ENCODE assay signal across 24 cellular contexts in the genomic region with DNA sequence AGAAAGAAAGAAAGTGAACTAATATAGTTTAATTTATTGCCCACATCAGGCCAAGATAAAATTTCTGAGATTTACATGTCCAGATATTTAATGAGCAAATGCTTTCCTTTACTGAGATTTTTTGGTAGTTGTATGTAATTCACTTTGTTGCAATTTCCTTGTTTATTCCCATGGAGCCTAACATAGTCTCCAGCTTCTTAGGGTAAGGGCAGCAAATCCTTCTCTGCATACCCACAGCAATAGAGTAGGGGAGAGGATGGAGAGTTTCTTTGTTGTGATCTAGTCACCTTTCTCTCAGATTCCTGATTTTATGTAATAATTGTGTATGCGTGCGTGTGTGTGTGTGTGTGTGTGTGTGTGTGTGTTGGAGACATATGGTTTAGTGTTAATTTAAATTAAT. TPM values are rescaled to one million over a fixed set of nuclear protein-coding genes. Genes with fewer than 3 reads are reported as not detected.
"Had no signal": no experiment of that assay in that cellular context is flagged by ENCODE, and none has a peak within 500 bp of the region (broad histone marks: within the 10 kb centered on the region; RNA-seq: fewer than 3 reads in every experiment).

No MANE protein-coding gene starts in this region.

- H3K4me3 ChIP-seq: cardiac muscle cell, heart right ventricle, ovary, prostate gland, upper lobe of right lung had no signal

- ATAC-seq: activated CD4-positive, alpha-beta T cell treated with anti-CD3 and anti-CD28 coated beads for 36 hours; heart right ventricle; left ventricle myocardium superior; stimulated activated naive CD8-positive, alpha-beta T cell treated with anti-CD3 and anti-CD28 coated beads, Interleukin-15, Interleukin-2, amounts not matched to agents 100 U/mL and 50 U/mL, for 24 hours; upper lobe of right lung had no signal

- H3K9me3 Mint-ChIP-seq: activated B cell treated with CpG ODN at 0.5 μM for 24 hours; activated naive CD4-positive, alpha-beta T cell treated with anti-CD3 and anti-CD28 coated beads for 36 hours; activated naive CD8-positive, alpha-beta T cell treated with anti-CD3 and anti-CD28 coated beads, Interleukin-2, amount 10 ng/mL, durations not matched to agents 7 days and 5 days; activated T-cell treated with anti-CD3 and anti-CD28 coated beads, Interleukin-2, amount 50 U/mL, for 24 hours; activated T-helper 2 cell treated with anti-CD3 and anti-CD28 coated beads, Interferon-gamma antibody, Interleukin-2, Interleukin-4, amounts not matched to agents 10 μg/mL and 5 μg/mL and 100 μg/mL, durations not matched to agents 14 hours and 24 hours and 36 hours; T-helper 1 cell treated with Interleukin-12 subunit alpha and Interleukin-12 subunit beta and Interleukin-4 antibody, amounts not matched to agents 30 μg/mL and 1 μg/mL, for 36 hours had no signal

- H3K4me1 ChIP-seq: prostate gland had no signal

- H3K27me3 ChIP-seq: cardiac muscle cell, heart right ventricle, ovary, upper lobe of right lung had no signal

- H3K36me3 Mint-ChIP-seq: activated naive CD8-positive, alpha-beta T cell treated with anti-CD3 and anti-CD28 coated beads, Interleukin-2, amount 10 ng/mL, durations not matched to agents 7 days and 5 days had no signal

- H3K27me3 Mint-ChIP-seq: activated B cell treated with CpG ODN at 0.5 μM for 24 hours; activated CD4-positive, alpha-beta T cell treated with anti-CD3 and anti-CD28 coated beads for 36 hours; activated naive CD8-positive, alpha-beta T cell treated with anti-CD3 and anti-CD28 coated beads, Interleukin-2, amount 10 ng/mL, durations not matched to agents 7 days and 5 days; activated T-cell treated with anti-CD3 and anti-CD28 coated beads, Interleukin-2, amount 50 U/mL, for 24 hours had no signal

- H3K4me1 Mint-ChIP-seq: activated B cell treated with CpG ODN at 0.5 μM for 24 hours; activated CD4-positive, alpha-beta T cell treated with anti-CD3 and anti-CD28 coated beads for 36 hours; activated naive CD8-positive, alpha-beta T cell treated with anti-CD3 and anti-CD28 coated beads, Interleukin-2, amount 10 ng/mL, durations not matched to agents 7 days and 5 days had no signal

- H3K27ac ChIP-seq: cardiac muscle cell, heart right ventricle, prostate gland, upper lobe of right lung had no signal

- H3K4me3 Mint-ChIP-seq: activated B cell treated with CpG ODN at 0.5 μM for 24 hours; activated CD4-positive, alpha-beta T cell treated with anti-CD3 and anti-CD28 coated beads for 36 hours; activated naive CD4-positive, alpha-beta T cell treated with anti-CD3 and anti-CD28 coated beads for 36 hours; activated naive CD8-positive, alpha-beta T cell treated with anti-CD3 and anti-CD28 coated beads, Interleukin-2, amount 10 ng/mL, durations not matched to agents 7 days and 5 days; activated T-cell treated with anti-CD3 and anti-CD28 coated beads, Interleukin-2, amount 50 U/mL, for 24 hours; neural crest cell; T-helper 1 cell treated with Interleukin-12 subunit alpha and Interleukin-12 subunit beta and Interleukin-4 antibody, amounts not matched to agents 30 μg/mL and 1 μg/mL, for 36 hours had no signal

- H3K27ac Mint-ChIP-seq: activated B cell treated with CpG ODN at 0.5 μM for 24 hours; activated CD4-positive, alpha-beta T cell treated with anti-CD3 and anti-CD28 coated beads for 36 hours; activated naive CD4-positive, alpha-beta T cell treated with anti-CD3 and anti-CD28 coated beads for 36 hours; activated naive CD8-positive, alpha-beta T cell treated with anti-CD3 and anti-CD28 coated beads, Interleukin-2, amount 10 ng/mL, durations not matched to agents 7 days and 5 days; activated T-cell treated with anti-CD3 and anti-CD28 coated beads, Interleukin-2, amount 50 U/mL, for 24 hours; activated T-helper 2 cell treated with anti-CD3 and anti-CD28 coated beads, Interferon-gamma antibody, Interleukin-2, Interleukin-4, amounts not matched to agents 10 μg/mL and 5 μg/mL and 100 μg/mL, durations not matched to agents 14 hours and 24 hours and 36 hours; T-helper 1 cell treated with Interleukin-12 subunit alpha and Interleukin-12 subunit beta and Interleukin-4 antibody, amounts not matched to agents 30 μg/mL and 1 μg/mL, for 36 hours had no signal

- H3K9me3 ChIP-seq: heart right ventricle, ovary, prostate gland, upper lobe of right lung had no signal

- DNase-seq: activated B cell treated with CpG ODN at 0.5 μM for 24 hours; activated CD4-positive, alpha-beta T cell treated with anti-CD3 and anti-CD28 coated beads for 36 hours; activated CD4-positive, alpha-beta T cell treated with anti-CD3 and anti-CD28 coated beads, Interleukin-2, amount 50 U/mL, for 4 hours; activated CD8-positive, alpha-beta memory T cell treated with anti-CD3 and anti-CD28 coated beads for 24 hours; activated CD8-positive, alpha-beta memory T cell treated with anti-CD3 and anti-CD28 coated beads, Interleukin-2, amount 50 U/mL, for 4 hours; activated naive CD4-positive, alpha-beta T cell treated with anti-CD3 and anti-CD28 coated beads for 36 hours; activated naive CD8-positive, alpha-beta T cell treated with anti-CD3 and anti-CD28 coated beads, Interleukin-2, amount 10 ng/mL, durations not matched to agents 7 days and 5 days; activated T-cell treated with anti-CD3 and anti-CD28 coated beads, Interleukin-2, amount 50 U/mL, for 24 hours; amniotic stem cell; effector CD4-positive, alpha-beta T cell; erythroblast; foreskin fibroblast; heart right ventricle; left ventricle myocardium superior; ovary; stimulated activated CD4-positive, alpha-beta T cell treated with anti-CD3 and anti-CD28 coated beads, Interleukin-4, amount 100 ng/mL, for 4 hours; stimulated activated naive CD8-positive, alpha-beta T cell treated with anti-CD3 and anti-CD28 coated beads, Interleukin-15, Interleukin-2, amounts not matched to agents 100 U/mL and 50 U/mL, for 24 hours; T1000; upper lobe of right lung had no signal

RNA-seq across cellular contexts. Expression of a gene that starts 51.6 kb away (rescaled TPM):
- total RNA-seq: activated B cell treated with CpG ODN at 0.5 μM for 24 hours; activated naive CD8-positive, alpha-beta T cell treated with anti-CD3 and anti-CD28 coated beads, Interleukin-2, amount 10 ng/mL, durations not matched to agents 7 days and 5 days had no signal
